In the genomic region with DNA sequence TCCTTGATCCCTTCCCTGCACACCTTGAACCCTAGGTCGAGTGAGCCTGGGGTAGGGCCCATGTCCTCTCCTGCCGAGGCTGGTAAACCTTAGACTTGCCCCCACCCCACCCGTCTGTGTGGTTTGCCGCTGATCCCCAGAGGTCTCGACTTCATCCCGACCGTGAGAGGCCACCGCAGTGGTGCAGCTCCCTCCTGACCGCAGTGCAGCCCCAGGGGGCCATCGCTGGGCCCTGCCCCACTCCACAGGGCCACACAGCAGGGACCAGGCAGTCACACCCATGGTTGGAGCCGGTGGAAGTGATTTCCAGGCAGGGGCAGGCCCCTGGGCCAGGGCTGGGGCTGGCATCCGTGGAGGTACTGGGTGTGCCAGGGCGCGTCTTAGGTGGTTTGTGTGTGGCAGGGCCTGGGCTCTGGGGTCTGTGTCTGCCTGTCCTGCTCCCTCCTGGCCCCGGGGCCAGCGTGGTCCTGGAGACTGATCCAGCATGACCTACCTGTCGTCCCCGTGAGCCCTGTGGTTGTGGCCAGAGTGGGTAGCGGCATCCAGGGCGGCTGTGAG, we compare ENCODE assay signal across 22 cellular contexts. TPM values are rescaled to one million over a fixed set of nuclear protein-coding genes. Genes with fewer than 3 reads are reported as not detected.
A peak's percentile ranks its signal among the peaks of the same experiment; 100 is the strongest.
DNase-seq lines count a peak whose midpoint lies in the region; ATAC-seq and TF ChIP-seq lines count a peak whose summit lies in the region.
"Had no signal": no experiment of that assay in that cellular context is flagged by ENCODE, and none has a peak within 500 bp of the region (broad histone marks: within the 10 kb centered on the region; RNA-seq: fewer than 3 reads in every experiment).

No MANE protein-coding gene starts in this region.

- no peak overlapping the region for H3K4me3 Mint-ChIP-seq in WTC11
- H3K4me3 Mint-ChIP-seq in stimulated activated naive B cell treated with anti-CD40 and anti-IgM and Interleukin-4, amounts not matched to agents 10 μg/mL and 1 μg/mL and 100 μg/mL, for 72 hours, result no peak overlapping the region
- H3K4me3 Mint-ChIP-seq: activated naive CD4-positive, alpha-beta T cell treated with anti-CD3 and anti-CD28 coated beads, Interleukin-2, amount 50 U/mL, for 24 hours; nephron progenitor cell; stimulated activated effector memory CD8-positive, alpha-beta T cell treated with anti-CD3 and anti-CD28 coated beads, Interleukin-12 subunit alpha, Interleukin-12 subunit beta, amount 100 ng/mL, for 72 hours; T-cell had no signal

- H3K9me3 Mint-ChIP-seq in WTC11, result no peaks in the 10 kb centered on the region
- H3K9me3 Mint-ChIP-seq in stimulated activated naive B cell treated with anti-CD40 and anti-IgM and Interleukin-4, amounts not matched to agents 10 μg/mL and 1 μg/mL and 100 μg/mL, for 72 hours, result no peaks in the 10 kb centered on the region
- H3K9me3 Mint-ChIP-seq: activated naive CD4-positive, alpha-beta T cell treated with anti-CD3 and anti-CD28 coated beads, Interleukin-2, amount 50 U/mL, for 24 hours; nephron progenitor cell; stimulated activated effector memory CD8-positive, alpha-beta T cell treated with anti-CD3 and anti-CD28 coated beads, Interleukin-12 subunit alpha, Interleukin-12 subunit beta, amount 100 ng/mL, for 72 hours; T-cell had no signal

- no peaks in the 10 kb centered on the region for H3K27me3 Mint-ChIP-seq in WTC11 (ENCODE audit: low read depth)
- no peaks in the 10 kb centered on the region for H3K27me3 Mint-ChIP-seq in stimulated activated naive B cell treated with anti-CD40 and anti-IgM and Interleukin-4, amounts not matched to agents 10 μg/mL and 1 μg/mL and 100 μg/mL, for 72 hours
- H3K27me3 Mint-ChIP-seq: activated naive CD4-positive, alpha-beta T cell treated with anti-CD3 and anti-CD28 coated beads, Interleukin-2, amount 50 U/mL, for 24 hours; T-cell had no signal

- peak overlapping the region; percentile 34; the same call in 1 of the 2 replicates for H3K27ac ChIP-seq in HUES6 (ENCODE audit: low read depth, low read length)
- H3K27ac ChIP-seq in layer of hippocampus (ENCODE audit: low read depth, low read length), result peak overlapping the region; percentile 81
- H3K27ac ChIP-seq: ascending aorta had no signal

- no peaks in the 10 kb centered on the region for H3K9me3 ChIP-seq in HUES6 (ENCODE audit: control insufficient read depth, insufficient read depth, low read depth, low read length)
- H3K9me3 ChIP-seq: ascending aorta had no signal

- CTCF ChIA-PET in WTC11 (lab: Charles Lee), result interaction anchor here (0.8 to 1.5 kb wide), 2 partner anchors 15 to 20 kb away, joined by 3 to 5 read pairs; no protein-coding TSS in a partner anchor

- DNase-seq in WTC11 (ENCODE audit: low spot score), result no peak
- DNase-seq in stimulated activated naive B cell treated with anti-CD40 and anti-IgM and Interleukin-4, amounts not matched to agents 10 μg/mL and 1 μg/mL and 100 μg/mL, for 72 hours, result no peak
- DNase-seq in DMS114 treated with DMSO at 0.1 percent for 48 hours (lab: John Stamatoyannopoulos, UW; ENCODE audit: unreplicated experiment), result no peak
- DNase-seq in GDM1 (lab: John Stamatoyannopoulos, UW), result no peak
- DNase-seq: activated CD4-positive, alpha-beta T cell treated with anti-CD3 and anti-CD28 coated beads for 48 hours; DND-41; effector CD8-positive, alpha-beta T cell; left colon; NCI-H1092 treated with DMSO at 0.1 percent for 48 hours; NCI-H2029 treated with DMSO at 0.1 percent for 48 hours; NCI-H446; nephron progenitor cell; OCI-M1; stimulated activated CD4-positive, alpha-beta T cell treated with anti-CD3 and anti-CD28 coated beads, Interleukin-1b, Interleukin-23, amount 100 ng/mL, for 48 hours; T-cell had no signal

- POLR2A ChIA-PET in WTC11 (lab: Charles Lee), result no interaction called here

- H3K4me1 Mint-ChIP-seq in WTC11, result no peaks in the 10 kb centered on the region
- H3K4me1 Mint-ChIP-seq in stimulated activated naive B cell treated with anti-CD40 and anti-IgM and Interleukin-4, amounts not matched to agents 10 μg/mL and 1 μg/mL and 100 μg/mL, for 72 hours, result no peaks in the 10 kb centered on the region
- H3K4me1 Mint-ChIP-seq: activated naive CD4-positive, alpha-beta T cell treated with anti-CD3 and anti-CD28 coated beads, Interleukin-2, amount 50 U/mL, for 24 hours; T-cell had no signal

- no peak for TF ChIP-seq CTCF in WTC11 (IDR thresholded peaks at IDR 0.05)

- no peaks in the 10 kb centered on the region for H3K36me3 Mint-ChIP-seq in WTC11
- H3K36me3 Mint-ChIP-seq in stimulated activated naive B cell treated with anti-CD40 and anti-IgM and Interleukin-4, amounts not matched to agents 10 μg/mL and 1 μg/mL and 100 μg/mL, for 72 hours, result no peaks in the 10 kb centered on the region
- H3K36me3 Mint-ChIP-seq: activated naive CD4-positive, alpha-beta T cell treated with anti-CD3 and anti-CD28 coated beads, Interleukin-2, amount 50 U/mL, for 24 hours; stimulated activated effector memory CD8-positive, alpha-beta T cell treated with anti-CD3 and anti-CD28 coated beads, Interleukin-12 subunit alpha, Interleukin-12 subunit beta, amount 100 ng/mL, for 72 hours; T-cell had no signal

- peak overlapping the region; percentile 36; the same call in 1 of the 2 replicates for H3K27ac Mint-ChIP-seq in WTC11
- peak overlapping the region; percentile 3 for H3K27ac Mint-ChIP-seq in stimulated activated naive B cell treated with anti-CD40 and anti-IgM and Interleukin-4, amounts not matched to agents 10 μg/mL and 1 μg/mL and 100 μg/mL, for 72 hours
- H3K27ac Mint-ChIP-seq: activated naive CD4-positive, alpha-beta T cell treated with anti-CD3 and anti-CD28 coated beads, Interleukin-2, amount 50 U/mL, for 24 hours; T-cell had no signal

- H3K27me3 ChIP-seq in HUES6 (ENCODE audit: control insufficient read depth, insufficient read depth, low read length) (no peaks in the 10 kb centered on the region), layer of hippocampus (ENCODE audit: control insufficient read depth, insufficient read depth, low read length) (no peaks in the 10 kb centered on the region)
- H3K27me3 ChIP-seq: ascending aorta had no signal

- H3K36me3 ChIP-seq in HUES6 (ENCODE audit: control insufficient read depth, insufficient read depth, low read length), result peaks cover 10% of the 10 kb centered on the region
- H3K36me3 ChIP-seq: ascending aorta had no signal

- 0 out of 2 replicates have a peak, but pooled peaks cover 3% of the 10 kb centered on the region for H3K4me1 ChIP-seq in HUES6 (ENCODE audit: control insufficient read depth, insufficient read depth, low read length)
- H3K4me1 ChIP-seq: ascending aorta had no signal

- H3K9ac ChIP-seq in HUES6 (ENCODE audit: low read length), result no peak overlapping the region

- no peak overlapping the region for H3K4me3 ChIP-seq in HUES6 (ENCODE audit: low read depth, low read length)
- H3K4me3 ChIP-seq: ascending aorta had no signal

- no peak for ATAC-seq in WTC11
- no peak for ATAC-seq in stimulated activated naive B cell treated with anti-CD40 and anti-IgM and Interleukin-4, amounts not matched to agents 10 μg/mL and 1 μg/mL and 100 μg/mL, for 72 hours (replicated peaks)
- no peak for ATAC-seq in HG03442 (IDR thresholded peaks at IDR 0.05; ENCODE audit: unreplicated experiment)
- no peak for ATAC-seq in GM21717 (IDR thresholded peaks at IDR 0.05; ENCODE audit: unreplicated experiment)
- ATAC-seq: left colon; stimulated activated effector memory CD8-positive, alpha-beta T cell treated with anti-CD3 and anti-CD28 coated beads, Interleukin-12 subunit alpha, Interleukin-12 subunit beta, amount 100 ng/mL, for 72 hours; T-cell had no signal

TF ChIP-seq in WTC11, 78 proteins besides CTCF, POLR2A, EP300 and RAD21 (continues in another document):
- TF ChIP-seq, protein P1, sequence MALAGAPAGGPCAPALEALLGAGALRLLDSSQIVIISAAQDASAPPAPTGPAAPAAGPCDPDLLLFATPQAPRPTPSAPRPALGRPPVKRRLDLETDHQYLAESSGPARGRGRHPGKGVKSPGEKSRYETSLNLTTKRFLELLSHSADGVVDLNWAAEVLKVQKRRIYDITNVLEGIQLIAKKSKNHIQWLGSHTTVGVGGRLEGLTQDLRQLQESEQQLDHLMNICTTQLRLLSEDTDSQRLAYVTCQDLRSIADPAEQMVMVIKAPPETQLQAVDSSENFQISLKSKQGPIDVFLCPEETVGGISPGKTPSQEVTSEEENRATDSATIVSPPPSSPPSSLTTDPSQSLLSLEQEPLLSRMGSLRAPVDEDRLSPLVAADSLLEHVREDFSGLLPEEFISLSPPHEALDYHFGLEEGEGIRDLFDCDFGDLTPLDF (CRISPR knock-in tag; IDR thresholded peaks at IDR 0.05), result no peak
- TF ChIP-seq, protein P2, sequence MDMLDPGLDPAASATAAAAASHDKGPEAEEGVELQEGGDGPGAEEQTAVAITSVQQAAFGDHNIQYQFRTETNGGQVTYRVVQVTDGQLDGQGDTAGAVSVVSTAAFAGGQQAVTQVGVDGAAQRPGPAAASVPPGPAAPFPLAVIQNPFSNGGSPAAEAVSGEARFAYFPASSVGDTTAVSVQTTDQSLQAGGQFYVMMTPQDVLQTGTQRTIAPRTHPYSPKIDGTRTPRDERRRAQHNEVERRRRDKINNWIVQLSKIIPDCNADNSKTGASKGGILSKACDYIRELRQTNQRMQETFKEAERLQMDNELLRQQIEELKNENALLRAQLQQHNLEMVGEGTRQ (CRISPR knock-in tag; IDR thresholded peaks at IDR 0.05), result no peak
- TF ChIP-seq ETV6 (CRISPR knock-in tag; IDR thresholded peaks at IDR 0.05) (no peak), JUN (CRISPR knock-in tag; IDR thresholded peaks at IDR 0.05) (no peak), SOX15 (CRISPR knock-in tag; IDR thresholded peaks at IDR 0.05) (no peak)

RNA-seq across cellular contexts. Expression of a gene that starts 46.7 kb away (rescaled TPM):
- total RNA-seq in WTC11 (2021), result 16.9 to 20.7 TPM (median 18.4 TPM) in 3 replicates
